ENCODE assay signal across 8 cellular contexts in genomic region chr22:37849089-37849751, GRCh38. TPM values are rescaled to one million over a fixed set of nuclear protein-coding genes. Genes with fewer than 3 reads are reported as not detected.
DNase-seq lines count a peak whose midpoint lies in the region; ATAC-seq and TF ChIP-seq lines count a peak whose summit lies in the region.

Gene EIF3L, plus strand, starts transcription at chr22:37849419. Its CDS starts 31 bp downstream, at chr22:37849450.

- peak within 1 kb of the TSS; percentile 89 to 99 (median 95) for H3K27ac Mint-ChIP-seq in IgD-negative memory B cell

- H3K9me3 ChIP-seq in Peyer's patch (no peaks in the 10 kb centered on the region), muscle layer of colon (ENCODE audit: low read length) (no peaks in the 10 kb centered on the region)

- peak within 1 kb of the TSS; percentile 91 for H3K9ac ChIP-seq in muscle layer of colon (ENCODE audit: low read length)

- no peak for TF ChIP-seq CTCF in Peyer's patch (IDR thresholded peaks at IDR 0.05)

- H3K36me3 ChIP-seq in Peyer's patch = peaks cover 0 to 30% (median 0%) of the 10 kb centered on the region in 3 donors
- peaks cover 23% of the 10 kb centered on the region for H3K36me3 ChIP-seq in muscle layer of colon (ENCODE audit: insufficient read depth, low read length)

- H3K4me1 Mint-ChIP-seq in IgD-negative memory B cell = peaks cover 27 to 38% (median 32%) of the 10 kb centered on the region in 3 donors

- H3K9me3 Mint-ChIP-seq in IgD-negative memory B cell = no peaks in the 10 kb centered on the region

- peaks cover 3% of the 10 kb centered on the region for H3K36me3 Mint-ChIP-seq in IgD-negative memory B cell

- H3K4me1 ChIP-seq in Peyer's patch (peaks cover 3 to 13% (median 8%) of the 10 kb centered on the region in 4 donors), muscle layer of colon (ENCODE audit: insufficient read depth, low read length) (peaks cover 18% of the 10 kb centered on the region)

- H3K4me3 Mint-ChIP-seq in IgD-negative memory B cell = peak within 1 kb of the TSS; percentile 86 to 99 (median 97)

- H3K27me3 ChIP-seq in Peyer's patch = no peaks in the 10 kb centered on the region
- H3K27me3 ChIP-seq in muscle layer of colon (ENCODE audit: control insufficient read depth in 1 of 2, insufficient read depth in 2 of 2, low read length in 2 of 2) = no peaks in the 10 kb centered on the region

- peak; percentile 87 for DNase-seq in Caki2 (ENCODE audit: low read depth)
- peak; percentile 84 to 95 (median 93) for DNase-seq in Peyer's patch
- peak; percentile 90 to 93 for DNase-seq in activated T-cell treated with anti-CD3 and anti-CD28 coated beads, Interleukin-2, amount 50 U/mL, for 48 hours
- DNase-seq in stimulated activated CD8-positive, alpha-beta memory T cell treated with anti-CD3 and anti-CD28 coated beads, Interleukin-7, amount 100 ng/mL, for 1 hour (ENCODE audit: low read depth in 2 of 2) = peak; percentile 70 to 73

- in situ Hi-C loops in Caki2 (cut with HindIII; ENCODE audit: low pct_unique_long_range_greater_than_20kb, low sequenced_read_pairs) = no loop called here

- ATAC-seq in GM21447 (IDR thresholded peaks at IDR 0.05; ENCODE audit: unreplicated experiment) (peak; percentile 45), esophagus mucosa (peak; percentile 78)

- H3K27ac ChIP-seq in Peyer's patch (peak within 1 kb of the TSS; percentile 85 to 93 (median 85)), muscle layer of colon (ENCODE audit: low read depth, low read length) (peak within 1 kb of the TSS; percentile 67)

- H3K4me3 ChIP-seq in Peyer's patch (peak within 1 kb of the TSS; percentile 62 to 96 (median 82)), muscle layer of colon (ENCODE audit: low read depth in 1 of 2, low read length in 2 of 2) (peak within 1 kb of the TSS; percentile 53 to 89)

- peak; percentile 78 to 92 for TF ChIP-seq POLR2A in Peyer's patch (IDR thresholded peaks at IDR 0.05)

- no peaks in the 10 kb centered on the region for H3K27me3 Mint-ChIP-seq in IgD-negative memory B cell

RNA-seq across cellular contexts. Expression of gene EIF3L, which starts in this region (rescaled TPM):
- total RNA-seq in Caki2 (2014; rRNA removed; shearing (Covaris generic); ENCODE audit: low replicate concordance) = 475 and 492 TPM in 2 replicates
- polyA plus RNA-seq in IgD-negative memory B cell = 344 TPM
- total RNA-seq in Peyer's patch (100 to 1,000 TPM; 123 to 229 (median 185) TPM), esophagus mucosa (358 TPM)

Comparison
In these comparisons a context has a peak if more than half of its experiments do, and no peak if none do; other contexts are left out.
1. Peak in every context shown above with its lines: DNase-seq, ATAC-seq, H3K4me3 ChIP-seq and H3K27ac ChIP-seq.